In the genomic region with DNA sequence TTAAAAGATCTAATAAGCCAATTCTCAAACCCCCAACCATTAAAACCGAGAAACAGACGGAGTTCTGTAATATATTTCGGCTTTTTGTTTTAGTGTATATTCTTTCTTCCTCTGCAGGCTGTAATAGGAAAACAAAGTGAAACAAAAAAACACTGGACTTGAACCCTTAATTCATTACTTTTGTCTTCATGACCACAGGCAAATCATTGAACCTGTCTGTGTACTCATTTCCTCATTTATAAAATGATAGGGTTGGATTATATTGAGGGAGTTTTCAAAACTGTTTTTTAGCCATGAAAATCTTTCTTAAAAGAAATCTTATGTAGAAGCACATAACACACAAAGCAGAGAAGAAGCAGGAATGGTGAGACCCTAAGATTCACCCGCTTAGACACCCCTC, we compare ENCODE assay signal across 19 cellular contexts.
DNase-seq lines count a peak whose midpoint lies in the region; ATAC-seq, FAIRE-seq and TF ChIP-seq lines count a peak whose summit lies in the region.
"Had no signal": no experiment of that assay in that cellular context is flagged by ENCODE, and none has a peak within 500 bp of the region (broad histone marks: within the 10 kb centered on the region; RNA-seq: fewer than 3 reads in every experiment).

No MANE protein-coding gene starts in this region.

- no peak for TF ChIP-seq EP300 in GM12878 (IDR thresholded peaks at IDR 0.05; ENCODE audit: borderline replicate concordance in 1 of 2, control insufficient read depth in 1 of 2, low read depth in 2 of 2, low read length in 2 of 2)

- H4K5ac ChIP-seq in IMR-90 (ENCODE audit: low read depth, low read length): no peak overlapping the region

- H3K4ac ChIP-seq in IMR-90 (ENCODE audit: low read depth, low read length): no peak overlapping the region

- no peak for DNase-seq in IMR-90
- peak; percentile 4 for DNase-seq in MV-4-11 (lab: John Stamatoyannopoulos, UW)
- no peak for DNase-seq in GM12878 (ENCODE audit: low read depth, low spot score)
- DNase-seq in adrenal gland: no peak
- no peak for DNase-seq in NCI-H1436 treated with DMSO at 0.1 percent for 48 hours (lab: John Stamatoyannopoulos, UW)
- no peak for DNase-seq in kidney
- no peak for DNase-seq in stimulated activated CD4-positive, alpha-beta T cell treated with anti-CD3 and anti-CD28 coated beads, Interleukin-2, amount 100 ng/mL, for 24 hours
- DNase-seq: ACHN; CD4-positive, alpha-beta T cell; DMS153; DMS79; GF-D8; GOT3; HFFc6 had no signal

- H3K4me1 ChIP-seq in IMR-90 (ENCODE audit: control insufficient read depth, insufficient read depth, low read length) (peaks cover 4% of the 10 kb centered on the region), GM12878 (ENCODE audit: control insufficient read depth, insufficient read depth, low read length) (no peaks in the 10 kb centered on the region), adrenal gland (replicated peaks in 1 of 2) (no peaks in the 10 kb centered on the region), kidney (ENCODE audit: control insufficient read depth in 1 of 2, insufficient read depth in 1 of 2, low read depth in 1 of 2, low read length in 2 of 2) (no peaks in the 10 kb centered on the region)

- H2AFZ ChIP-seq in IMR-90 (replicated peaks; ENCODE audit: low read length, poor library complexity) (no peak overlapping the region), GM12878 (ENCODE audit: control insufficient read depth, low read depth, low read length) (no peak overlapping the region)

- H3K27me3 ChIP-seq in IMR-90 (ENCODE audit: control insufficient read depth, insufficient read depth, low read length) (peaks cover 11% of the 10 kb centered on the region), GM12878 (replicated peaks in 1 of 2; ENCODE audit: control insufficient read depth in 2 of 2, insufficient read depth in 2 of 2, low read length in 1 of 2) (peaks cover 0 to 2% of the 10 kb centered on the region in 2 experiments; a peak in 1 of 4 replicates), adrenal gland (no peaks in the 10 kb centered on the region)

- no CpG with 5 or more reads among the region's 4 CpGs for WGBS in IMR-90 (ENCODE audit: extremely low coverage in 2 of 2, insufficient read length in 1 of 2), 2 experiments
- WGBS in GM12878 (ENCODE audit: insufficient coverage, insufficient replicate concordance, low lambda C conversion rate, missing lambda C conversion rate): 56% methylated on average over 4 of the region's 4 CpGs
- 91 to 97% (median 94%) methylated on average over 4 of the region's 4 CpGs for WGBS in adrenal gland, 4 donors

- H2BK120ac ChIP-seq in IMR-90 (ENCODE audit: low read depth, low read length): no peak overlapping the region

- BruUV-seq in IMR-90 (replicated peaks; lab: Mats Ljungman, UMichigan): no TSS peak
- no TSS peak for BruUV-seq in GM12878 (replicated peaks; lab: Mats Ljungman, UMichigan)

- no peaks in the 10 kb centered on the region for H3K9me3 ChIP-seq in IMR-90 (ENCODE audit: control insufficient read depth, insufficient read depth, low read length)
- H3K9me3 ChIP-seq in GM12878 (replicated peaks; ENCODE audit: control insufficient read depth, insufficient read depth, low read length): no peaks in the 10 kb centered on the region
- no peaks in the 10 kb centered on the region for H3K9me3 ChIP-seq in adrenal gland (replicated peaks in 1 of 3)
- no peaks in the 10 kb centered on the region for H3K9me3 ChIP-seq in kidney (ENCODE audit: control insufficient read depth in 1 of 2, low read length in 2 of 2)

- H2BK5ac ChIP-seq in IMR-90 (ENCODE audit: low read depth, low read length, poor library complexity, severe bottlenecking): no peak overlapping the region

- no peaks in the 10 kb centered on the region; the same call in 1 of the 2 replicates for H4K20me1 ChIP-seq in IMR-90 (ENCODE audit: insufficient read depth, low read length)
- H4K20me1 ChIP-seq in GM12878 (ENCODE audit: control insufficient read depth, insufficient read depth): no peaks in the 10 kb centered on the region

- H3K23ac ChIP-seq in IMR-90 (ENCODE audit: low read depth, low read length): no peak overlapping the region

- SMC1A ChIA-PET in GM12878 (lab: Charles Lee; ENCODE audit: uncharacterized antibody, unreplicated experiment): interaction anchor here (0.6 to 1.1 kb wide), 2 partner anchors 11 to 22 kb away, joined by 3 read pairs; no protein-coding TSS in a partner anchor

- RAD21 ChIA-PET in GM12878 (lab: Charles Lee; ENCODE audit: unreplicated experiment): no interaction called here

- no peak overlapping the region for H2BK15ac ChIP-seq in IMR-90 (ENCODE audit: low read depth, low read length)

- FAIRE-seq in GM12878 (lab: Jason Lieb, UNC) (no peak), kidney (lab: Jason Lieb, UNC) (no peak)
- FAIRE-seq: A204.1, K562 had no signal

- H3K9ac ChIP-seq in IMR-90 (ENCODE audit: low read depth, low read length) (no peak overlapping the region), GM12878 (ENCODE audit: control insufficient read depth, insufficient read depth, low read length) (no peak overlapping the region), kidney (ENCODE audit: low read length in 2 of 2) (no peak overlapping the region)

- H3K4me3 ChIP-seq in IMR-90 (ENCODE audit: insufficient read depth, low read depth, low read length): no peak overlapping the region
- no peak overlapping the region for H3K4me3 ChIP-seq in GM12878
- H3K4me3 ChIP-seq in adrenal gland: no peak overlapping the region
- no peak overlapping the region for H3K4me3 ChIP-seq in kidney (ENCODE audit: low read length in 2 of 2)
- H3K4me3 ChIP-seq: K562 had no signal

- no peak overlapping the region for H4K91ac ChIP-seq in IMR-90 (ENCODE audit: insufficient read depth, low read depth, low read length)

- no peaks in the 10 kb centered on the region for H3K36me3 ChIP-seq in IMR-90 (ENCODE audit: control insufficient read depth, insufficient read depth, low read length)
- no peaks in the 10 kb centered on the region for H3K36me3 ChIP-seq in GM12878 (ENCODE audit: control insufficient read depth in 2 of 2, insufficient read depth in 2 of 2, low read length in 1 of 2)
- H3K36me3 ChIP-seq in adrenal gland (replicated peaks in 1 of 2): no peaks in the 10 kb centered on the region
- H3K36me3 ChIP-seq in kidney (ENCODE audit: control insufficient read depth in 1 of 2, insufficient read depth in 2 of 2, low read length in 2 of 2): no peaks in the 10 kb centered on the region

- H3K18ac ChIP-seq in IMR-90 (ENCODE audit: low read depth, low read length): no peak overlapping the region

- no peak overlapping the region for H3K14ac ChIP-seq in IMR-90 (replicated peaks; ENCODE audit: low read depth, low read length)

- no peaks in the 10 kb centered on the region for H3K79me2 ChIP-seq in GM12878 (ENCODE audit: control insufficient read depth, insufficient read depth, low read length)

- H2BK20ac ChIP-seq in IMR-90 (ENCODE audit: low read depth, low read length): no peak overlapping the region

- no peak overlapping the region for H2AK9ac ChIP-seq in IMR-90 (replicated peaks; ENCODE audit: low read depth, low read length, poor library complexity)

- TF ChIP-seq CTCF in IMR-90 (conservative IDR thresholded peaks at IDR 0.05; ENCODE audit: low read depth, low read length) (no peak), GM12878 (IDR thresholded peaks at IDR 0.05 in 2 of 3, conservative IDR thresholded peaks at IDR 0.05 in 1 of 3; ENCODE audit: control insufficient read depth in 2 of 3, extremely low read depth in 1 of 3, insufficient read depth in 1 of 3, low read depth in 3 of 3, low read length in 3 of 3) (no peak), adrenal gland (IDR thresholded peaks at IDR 0.05) (no peak), kidney (IDR thresholded peaks at IDR 0.05; ENCODE audit: borderline replicate concordance, extremely low read depth, insufficient read depth) (no peak)

- TF ChIP-seq POLR2A in IMR-90 (IDR thresholded peaks at IDR 0.05; ENCODE audit: low read depth, low read length) (no peak), GM12878 (IDR thresholded peaks at IDR 0.05; ENCODE audit: low read depth, low read length) (no peak), adrenal gland (IDR thresholded peaks at IDR 0.05) (no peak)

- no peak overlapping the region for H2AK5ac ChIP-seq in IMR-90 (ENCODE audit: low read depth, low read length)

- no peak overlapping the region for H3K56ac ChIP-seq in IMR-90 (ENCODE audit: extremely low read depth, insufficient read depth, low read length)

- CTCF ChIA-PET in IMR-90 (lab: Yijun Ruan, JAX) (no interaction called here), GM12878 (lab: Yijun Ruan, JAX) (interaction anchor here (2.1 kb wide), 1 partner anchor 315 kb away, joined by 7 read pairs; no protein-coding TSS in a partner anchor)

- H3K4me2 ChIP-seq in IMR-90 (ENCODE audit: low read depth, low read length) (peak overlapping the region; percentile 38), GM12878 (ENCODE audit: control insufficient read depth, insufficient read depth) (no peak overlapping the region)

- intact Hi-C loops in IMR-90 (cut with micrococcal nuclease) (no loop called here), GM12878 (cut with micrococcal nuclease; ENCODE audit: unreplicated experiment) (no loop called here), adrenal gland (cut with DNase I) (no loop called here), kidney (cut with DNase I) (no loop called here)

- H4K8ac ChIP-seq in IMR-90 (ENCODE audit: low read depth in 2 of 2, low read length in 2 of 2): no peak overlapping the region

- peaks cover 3% of the 10 kb centered on the region; the same call in 1 of the 2 replicates for H3K9me1 ChIP-seq in IMR-90 (ENCODE audit: insufficient read depth, low read length)

- dilution Hi-C loops in IMR-90 (cut with HindIII; ENCODE audit: low sequenced_read_pairs, unreplicated experiment): no loop called here

- POLR2A ChIA-PET in IMR-90 (lab: Charles Lee; ENCODE audit: unreplicated experiment): no interaction called here
- POLR2A ChIA-PET in GM12878 (lab: Charles Lee): no interaction called here

- ATAC-seq in IMR-90 (ENCODE audit: low read depth): no peak
- no peak for ATAC-seq in GM12878
- ATAC-seq: HCT116 had no signal

- in situ Hi-C loops in IMR-90 (cut with MboI; ENCODE audit: low sequenced_read_pairs): no loop called here
- in situ Hi-C loops in GM12878 (cut with MboI): no loop called here

- H3K79me1 ChIP-seq in IMR-90 (ENCODE audit: low read depth in 1 of 2, low read length in 2 of 2): no peaks in the 10 kb centered on the region

- no peak overlapping the region for H3K27ac ChIP-seq in IMR-90 (ENCODE audit: insufficient read depth, low read length)
- H3K27ac ChIP-seq in GM12878 (ENCODE audit: control insufficient read depth, insufficient read depth): no peak overlapping the region
- no peak overlapping the region for H3K27ac ChIP-seq in adrenal gland
- H3K27ac ChIP-seq in kidney (ENCODE audit: low read depth in 2 of 2, low read length in 2 of 2): no peak overlapping the region
- H3K27ac ChIP-seq: C4-2B, HL-60 had no signal

- TF ChIP-seq RAD21 in IMR-90 (IDR thresholded peaks at IDR 0.05; ENCODE audit: low read length): no peak
- TF ChIP-seq RAD21 in GM12878 (IDR thresholded peaks at IDR 0.05; ENCODE audit: insufficient read depth, low read depth, low read length): no peak

TF ChIP-seq in IMR-90, 13 proteins besides CTCF, POLR2A, EP300 and RAD21 (continues in another document):
- TF ChIP-seq FOS (IDR thresholded peaks at IDR 0.05; ENCODE audit: low read depth, low read length): no peak
- TF ChIP-seq CEBPB (IDR thresholded peaks at IDR 0.05; ENCODE audit: low read depth, low read length): no peak

TF ChIP-seq in GM12878, 131 proteins besides CTCF, POLR2A, EP300 and RAD21 (continues in another document):
- TF ChIP-seq ZNF24 (IDR thresholded peaks at IDR 0.05): peak; percentile 66; the same call in 1 of the 2 replicates
- no peak for TF ChIP-seq YBX1 (IDR thresholded peaks at IDR 0.05)
